21 cellular contexts compared by ENCODE assay signal in genomic region chr7:25788961-25789620, GRCh38.
"Had no signal": no experiment of that assay in that cellular context is flagged by ENCODE, and none has a peak within 500 bp of the region (broad histone marks: within the 10 kb centered on the region; RNA-seq: fewer than 3 reads in every experiment).

No MANE protein-coding gene starts in this region.

- H3K36me3 Mint-ChIP-seq: natural killer cell had no signal

- H3K9me3 Mint-ChIP-seq: activated T-cell treated with anti-CD3 and anti-CD28 coated beads, Interleukin-2, amount 50 U/mL, for 72 hours; natural killer cell had no signal

- H3K27ac ChIP-seq: body of pancreas, epithelial cell of prostate, gastrocnemius medialis, prostate gland, right lobe of liver, SK-N-MC, thyroid gland had no signal

- H3K27me3 ChIP-seq: body of pancreas, gastrocnemius medialis, right lobe of liver, thyroid gland had no signal

- H3K9me3 ChIP-seq: body of pancreas, gastrocnemius medialis, prostate gland, right lobe of liver, thyroid gland had no signal

- DNase-seq: activated CD4-positive, alpha-beta T cell treated with anti-CD3 and anti-CD28 coated beads, Interleukin-2, amount 10 ng/mL, durations not matched to agents 24 days and 14 days; activated CD4-positive, CD25-positive, alpha-beta regulatory T cell; activated CD8-positive, alpha-beta memory T cell treated with anti-CD3 and anti-CD28 coated beads, Interleukin-2, amount 50 U/mL, for 4 hours; activated CD8-positive, alpha-beta T cell treated with anti-CD3 and anti-CD28 coated beads, Interleukin-2, amount 10 ng/mL, durations not matched to agents 7 days and 5 days; activated gamma-delta T cell; activated T-cell treated with anti-CD3 and anti-CD28 coated beads, Interleukin-2, amount 50 U/mL, for 72 hours; amniotic stem cell; body of pancreas; central memory CD4-positive, alpha-beta T cell; effector memory CD4-positive, alpha-beta T cell; gastrocnemius medialis; islet precursor cell; mammary epithelial cell; natural killer cell; occipital lobe; right lobe of liver; thyroid gland had no signal

- H3K4me1 ChIP-seq: body of pancreas, prostate gland, right lobe of liver, thyroid gland had no signal

- H3K4me3 Mint-ChIP-seq: activated CD4-positive, alpha-beta T cell treated with anti-CD3 and anti-CD28 coated beads, Interleukin-2, amount 10 ng/mL, durations not matched to agents 24 days and 14 days; activated CD8-positive, alpha-beta T cell treated with anti-CD3 and anti-CD28 coated beads, Interleukin-2, amount 10 ng/mL, durations not matched to agents 7 days and 5 days; activated naive CD8-positive, alpha-beta T cell; activated T-cell treated with anti-CD3 and anti-CD28 coated beads, Interleukin-2, amount 50 U/mL, for 72 hours; natural killer cell had no signal

- ATAC-seq: activated CD8-positive, alpha-beta T cell treated with anti-CD3 and anti-CD28 coated beads, Interleukin-2, amount 10 ng/mL, durations not matched to agents 7 days and 5 days; activated T-cell treated with anti-CD3 and anti-CD28 coated beads, Interleukin-2, amount 50 U/mL, for 72 hours; body of pancreas; gastrocnemius medialis; natural killer cell; right lobe of liver had no signal

- H3K36me3 ChIP-seq: gastrocnemius medialis, prostate gland, right lobe of liver, thyroid gland had no signal

- H3K4me3 ChIP-seq: body of pancreas, gastrocnemius medialis, prostate gland, right lobe of liver, SK-N-MC, thyroid gland had no signal

- H3K4me1 Mint-ChIP-seq: activated CD4-positive, alpha-beta T cell treated with anti-CD3 and anti-CD28 coated beads, Interleukin-2, amount 10 ng/mL, durations not matched to agents 24 days and 14 days; natural killer cell had no signal

- H3K27ac Mint-ChIP-seq: activated CD4-positive, alpha-beta T cell treated with anti-CD3 and anti-CD28 coated beads, Interleukin-2, amount 10 ng/mL, durations not matched to agents 24 days and 14 days; activated CD8-positive, alpha-beta T cell treated with anti-CD3 and anti-CD28 coated beads, Interleukin-2, amount 10 ng/mL, durations not matched to agents 7 days and 5 days; activated naive CD8-positive, alpha-beta T cell; activated T-cell treated with anti-CD3 and anti-CD28 coated beads, Interleukin-2, amount 50 U/mL, for 72 hours; natural killer cell had no signal
